In the genomic region with DNA sequence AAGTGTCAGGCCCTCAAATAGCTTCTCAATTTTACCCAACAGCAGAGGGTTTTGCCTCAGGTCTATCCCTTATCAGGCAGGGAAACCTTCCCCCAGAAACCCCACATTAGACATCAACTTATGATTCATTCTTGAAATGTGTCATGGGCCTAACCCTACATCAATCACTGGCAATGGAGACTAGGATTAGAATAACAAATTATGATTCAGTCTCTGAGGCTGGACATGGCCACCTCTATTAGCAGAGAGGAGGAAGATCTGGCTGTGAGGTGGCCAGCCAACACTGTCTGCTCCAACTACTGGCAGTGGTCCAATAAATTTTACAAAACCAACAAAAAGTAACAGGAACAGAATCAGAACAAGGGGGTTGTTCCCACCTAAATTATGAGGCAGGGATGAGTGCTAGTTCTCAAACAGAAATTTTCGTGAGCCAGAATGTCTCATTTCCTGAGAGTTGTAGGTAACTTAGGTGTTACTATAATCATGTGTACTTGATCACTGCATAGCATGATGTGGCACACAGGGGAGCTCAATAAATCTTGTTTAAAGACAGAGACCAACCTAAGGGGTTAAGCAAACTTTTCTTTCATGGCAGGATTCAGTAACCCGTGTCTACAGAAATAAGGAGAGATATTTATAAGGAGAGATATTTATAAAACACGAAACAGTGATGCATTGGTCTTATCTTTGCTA, we compare ENCODE assay signal across 10 cellular contexts.
DNase-seq lines count a peak whose midpoint lies in the region; ATAC-seq and TF ChIP-seq lines count a peak whose summit lies in the region.
"Had no signal": no experiment of that assay in that cellular context is flagged by ENCODE, and none has a peak within 500 bp of the region (broad histone marks: within the 10 kb centered on the region; RNA-seq: fewer than 3 reads in every experiment).

No MANE protein-coding gene starts in this region.

- H3K36me3 ChIP-seq in thoracic aorta = no peaks in the 10 kb centered on the region
- H3K36me3 ChIP-seq in lower lobe of right lung = peaks cover 15% of the 10 kb centered on the region
- H3K36me3 ChIP-seq: vagina had no signal

- no peaks in the 10 kb centered on the region for H3K4me1 ChIP-seq in thoracic aorta (ENCODE audit: control insufficient read depth in 1 of 2, low read depth in 2 of 2)
- no peaks in the 10 kb centered on the region for H3K4me1 ChIP-seq in lower lobe of right lung
- H3K4me1 ChIP-seq: vagina had no signal

- H3K27me3 ChIP-seq in thoracic aorta (replicated peaks; ENCODE audit: insufficient read depth) (no peaks in the 10 kb centered on the region), lower lobe of right lung (ENCODE audit: low read depth) (no peaks in the 10 kb centered on the region)
- H3K27me3 ChIP-seq: vagina had no signal

- peak overlapping the region; percentile 84 for H3K27ac Mint-ChIP-seq in chondrocyte (ENCODE audit: unreplicated experiment)

- peak; percentile 39 for ATAC-seq in thoracic aorta (ENCODE audit: insufficient number of reproducible peaks, low FRiP score, low read depth)
- ATAC-seq in lower lobe of right lung = no peak

- intact Hi-C loops in lower lobe of right lung (cut with DNase I) = loop anchor here (10.0 kb wide), 1 partner anchor 377 kb away; no protein-coding TSS in a partner anchor

- H3K36me3 Mint-ChIP-seq in chondrocyte (ENCODE audit: low read depth) = peaks cover 8% of the 10 kb centered on the region

- TF ChIP-seq CTCF in chondrocyte (IDR thresholded peaks at IDR 0.05) (no peak), thoracic aorta (IDR thresholded peaks at IDR 0.05) (no peak), lower lobe of right lung (IDR thresholded peaks at IDR 0.05) (no peak)

- peak; percentile 39 for DNase-seq in stimulated activated CD4-positive, alpha-beta T cell treated with anti-CD3 and anti-CD28 coated beads, Interleukin-15, amount 100 ng/mL, for 24 hours
- DNase-seq in stimulated activated CD4-positive, alpha-beta T cell treated with anti-CD3 and anti-CD28 coated beads, Interleukin-12 subunit alpha, Interleukin-12 subunit beta, amount 100 ng/mL, for 4 hours = no peak
- peak; percentile 14 for DNase-seq in NCI-H69 (lab: John Stamatoyannopoulos, UW)
- DNase-seq in chondrocyte (ENCODE audit: low spot score) = no peak
- DNase-seq in thoracic aorta (ENCODE audit: low spot score) = no peak
- no peak for DNase-seq in lower lobe of right lung
- no peak for DNase-seq in hypothalamus (lab: John Stamatoyannopoulos, UW)
- no peak for DNase-seq in NCI-H146 treated with DMSO at 0.1 percent for 48 hours (lab: John Stamatoyannopoulos, UW; ENCODE audit: unreplicated experiment)

- H3K4me1 Mint-ChIP-seq in chondrocyte (ENCODE audit: low read depth) = peaks cover 32% of the 10 kb centered on the region

- H3K4me3 ChIP-seq in thoracic aorta = no peak overlapping the region
- no peak overlapping the region for H3K4me3 ChIP-seq in lower lobe of right lung
- H3K4me3 ChIP-seq: skin epidermis, vagina had no signal

- H3K9me3 ChIP-seq in thoracic aorta (no peaks in the 10 kb centered on the region), lower lobe of right lung (no peaks in the 10 kb centered on the region)
- H3K9me3 ChIP-seq: vagina had no signal

- no peak overlapping the region for H3K27ac ChIP-seq in thoracic aorta
- no peak overlapping the region for H3K27ac ChIP-seq in lower lobe of right lung
- H3K27ac ChIP-seq: skin epidermis, vagina had no signal

- H3K4me3 Mint-ChIP-seq in chondrocyte (ENCODE audit: unreplicated experiment) = no peak overlapping the region

- H3K9me3 Mint-ChIP-seq in chondrocyte (ENCODE audit: low read depth) = no peaks in the 10 kb centered on the region

- H3K27me3 Mint-ChIP-seq in chondrocyte (ENCODE audit: low read depth) = no peaks in the 10 kb centered on the region

Comparison
In these comparisons a context has a peak if more than half of its experiments do, and no peak if none do; other contexts are left out.
1. DNase-seq: peak in stimulated activated CD4-positive, alpha-beta T cell treated with anti-CD3 and anti-CD28 coated beads, Interleukin-15, amount 100 ng/mL, for 24 hours (single experiment) and NCI-H69 (single experiment); none in stimulated activated CD4-positive, alpha-beta T cell treated with anti-CD3 and anti-CD28 coated beads, Interleukin-12 subunit alpha, Interleukin-12 subunit beta, amount 100 ng/mL, for 4 hours (single experiment), chondrocyte (single experiment), thoracic aorta (single experiment), lower lobe of right lung (single experiment), hypothalamus (0 of 51) and NCI-H146 treated with DMSO at 0.1 percent for 48 hours (single experiment).